23 cellular contexts compared by ENCODE assay signal in the genomic region with DNA sequence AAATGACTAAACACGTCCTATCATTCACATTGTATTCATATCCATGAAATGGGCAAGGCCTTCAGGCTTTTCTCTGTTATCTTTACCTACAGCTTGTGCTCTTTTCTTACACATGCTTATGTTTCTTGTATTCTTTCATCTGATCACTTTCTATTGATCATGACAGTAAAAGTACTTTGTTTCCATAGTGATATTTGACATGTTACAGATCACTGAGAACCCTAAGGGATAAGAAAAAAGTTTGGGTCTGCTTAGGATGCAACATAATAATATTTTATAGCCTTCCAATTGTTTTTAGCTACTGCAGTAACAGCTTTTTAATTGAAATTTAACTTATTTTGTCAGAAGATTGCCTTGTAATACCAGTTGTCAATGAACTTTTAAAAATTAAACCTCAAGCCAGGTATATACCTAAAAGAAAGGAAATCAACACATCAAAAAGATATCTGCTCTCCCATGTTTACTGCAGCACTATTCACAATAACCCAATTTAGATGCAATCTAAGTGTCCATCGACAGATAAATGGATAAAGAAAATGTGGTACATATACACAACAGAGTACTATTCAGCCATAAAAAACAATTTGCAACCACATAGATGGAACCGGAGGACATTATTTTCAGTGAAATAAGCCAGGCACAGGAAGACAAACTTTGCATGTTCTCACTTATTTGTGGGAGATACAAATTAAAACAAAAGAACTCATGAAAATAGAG. TPM values are rescaled to one million over a fixed set of nuclear protein-coding genes. Genes with fewer than 3 reads are reported as not detected.
A peak's percentile ranks its signal among the peaks of the same experiment; 100 is the strongest.
DNase-seq lines count a peak whose midpoint lies in the region; ATAC-seq, FAIRE-seq and TF ChIP-seq lines count a peak whose summit lies in the region.
"Had no signal": no experiment of that assay in that cellular context is flagged by ENCODE, and none has a peak within 500 bp of the region (broad histone marks: within the 10 kb centered on the region; RNA-seq: fewer than 3 reads in every experiment).

No MANE protein-coding gene starts in this region.

- ATAC-seq in K562 = no peak
- ATAC-seq in HG02798 (IDR thresholded peaks at IDR 0.05; ENCODE audit: poor library complexity, unreplicated experiment) = no peak

- H3K27me3 ChIP-seq in Karpas-422 (ENCODE audit: low read length) (no peaks in the 10 kb centered on the region), K562 (ENCODE audit: control insufficient read depth in 2 of 2, insufficient read depth in 2 of 2, low read length in 2 of 2) (no peaks in the 10 kb centered on the region)

- peaks cover 4% of the 10 kb centered on the region for H3K36me3 Mint-ChIP-seq in neural crest cell (ENCODE audit: low read depth)
- H3K36me3 Mint-ChIP-seq in chondrocyte (ENCODE audit: low read depth) = no peaks in the 10 kb centered on the region

- H3K9me3 Mint-ChIP-seq in neural crest cell = peaks cover 4% of the 10 kb centered on the region
- no peaks in the 10 kb centered on the region for H3K9me3 Mint-ChIP-seq in chondrocyte (ENCODE audit: low read depth)
- H3K9me3 Mint-ChIP-seq: CD4-positive, alpha-beta memory T cell had no signal

- H3K27ac ChIP-seq in Karpas-422 (ENCODE audit: low read length) (no peak overlapping the region), K562 (ENCODE audit: extremely low read depth, low read depth, low read length) (no peak overlapping the region)

- intact Hi-C loops in K562 (cut with micrococcal nuclease) = no loop called here

- DNase-seq in Karpas-422 (no peak), K562 (ENCODE audit: extremely low read depth in 1 of 4, low spot score in 3 of 4) (no peak), neural crest cell (ENCODE audit: low read depth, low spot score) (no peak), chondrocyte (ENCODE audit: low spot score) (no peak), NCI-H524 (lab: John Stamatoyannopoulos, UW) (no peak)
- DNase-seq: C1 segment of cervical spinal cord; Calu3; CD4-positive, alpha-beta memory T cell; COR-L47; DMS53; DMS79 treated with DMSO at 0.1 percent for 48 hours; GF-D8; H7; HCEC 1CT had no signal

- no peak for FAIRE-seq in K562 (lab: Jason Lieb, UNC)
- FAIRE-seq: GM12891, GM18507, H1 had no signal

- H3K4me3 Mint-ChIP-seq in neural crest cell (peak overlapping the region; percentile 17), chondrocyte (ENCODE audit: unreplicated experiment) (no peak overlapping the region)
- H3K4me3 Mint-ChIP-seq: CD4-positive, alpha-beta memory T cell had no signal

- H3K9ac ChIP-seq in Karpas-422 (ENCODE audit: low read length) (no peak overlapping the region), K562 (ENCODE audit: insufficient read depth in 1 of 2, low read depth in 2 of 2, low read length in 2 of 2) (no peak overlapping the region)

- TF ChIP-seq CTCF in K562 (IDR thresholded peaks at IDR 0.05 in 2 of 3, conservative IDR thresholded peaks at IDR 0.05 in 1 of 3; ENCODE audit: insufficient read depth in 2 of 3, low read depth in 1 of 3, low read length in 3 of 3) = no peak
- no peak for TF ChIP-seq CTCF in neural crest cell (conservative IDR thresholded peaks at IDR 0.05)
- no peak for TF ChIP-seq CTCF in chondrocyte (IDR thresholded peaks at IDR 0.05)

- no peak overlapping the region for H3K4me2 ChIP-seq in Karpas-422 (ENCODE audit: low read depth, low read length, poor library complexity, severe bottlenecking)
- no peak overlapping the region for H3K4me2 ChIP-seq in K562 (ENCODE audit: insufficient read depth, low read length)

- H3K36me3 ChIP-seq in Karpas-422 (ENCODE audit: insufficient read depth, low read length) (no peaks in the 10 kb centered on the region), K562 (ENCODE audit: control insufficient read depth, insufficient read depth, low read length) (no peaks in the 10 kb centered on the region)

- TF ChIP-seq RAD21 in K562 (CRISPR knock-in tag; conservative IDR thresholded peaks at IDR 0.05 in 1 of 2, IDR thresholded peaks at IDR 0.05 in 1 of 2) = no peak

- no peaks in the 10 kb centered on the region for H3K9me1 ChIP-seq in K562 (ENCODE audit: control insufficient read depth, insufficient read depth, low read length)

- CTCF ChIA-PET in K562 (lab: Yijun Ruan, JAX; ENCODE audit: low intra/inter-chr PET ratio) = no interaction called here

- peaks cover 3% of the 10 kb centered on the region for H3K27me3 Mint-ChIP-seq in neural crest cell (ENCODE audit: low read depth)
- H3K27me3 Mint-ChIP-seq in chondrocyte (ENCODE audit: low read depth) = peaks cover 23% of the 10 kb centered on the region

- POLR2A ChIA-PET in K562 (lab: Yijun Ruan, JAX) = no interaction called here

- H4K20me1 ChIP-seq in Karpas-422 (ENCODE audit: insufficient read depth, low read depth, low read length) = no peaks in the 10 kb centered on the region
- no peaks in the 10 kb centered on the region for H4K20me1 ChIP-seq in K562 (replicated peaks; ENCODE audit: control insufficient read depth, insufficient read depth, low read length)

- H3K4me1 Mint-ChIP-seq in neural crest cell (peaks cover 9% of the 10 kb centered on the region), chondrocyte (ENCODE audit: low read depth) (peaks cover 10% of the 10 kb centered on the region)

- H3K4me3 ChIP-seq in Karpas-422 (ENCODE audit: low read length) = no peak overlapping the region
- no peak overlapping the region for H3K4me3 ChIP-seq in K562

- H3K9me3 ChIP-seq in Karpas-422 (ENCODE audit: low read length) = no peaks in the 10 kb centered on the region
- no peaks in the 10 kb centered on the region for H3K9me3 ChIP-seq in K562 (replicated peaks; ENCODE audit: control insufficient read depth, insufficient read depth, low read depth, low read length)

- no peaks in the 10 kb centered on the region for H3K9me2 ChIP-seq in Karpas-422 (replicated peaks; ENCODE audit: insufficient read depth, low read length)

- no peak for TF ChIP-seq POLR2A in K562 (conservative IDR thresholded peaks at IDR 0.05)

- H3K4me1 ChIP-seq in Karpas-422 (ENCODE audit: low read length) = peaks cover 4% of the 10 kb centered on the region
- peaks cover 0 to 3% of the 10 kb centered on the region in 2 experiments; a peak in 3 of 5 replicates for H3K4me1 ChIP-seq in K562 (replicated peaks in 1 of 2; ENCODE audit: control insufficient read depth in 2 of 2, insufficient read depth in 2 of 2, low read length in 2 of 2)

- H3K79me2 ChIP-seq in Karpas-422 (ENCODE audit: low read length) = peaks cover 9% of the 10 kb centered on the region
- H3K79me2 ChIP-seq in K562 (ENCODE audit: control insufficient read depth, insufficient read depth, low read length) = peaks cover 9% of the 10 kb centered on the region

- H3K27ac Mint-ChIP-seq in neural crest cell (ENCODE audit: unreplicated experiment) (no peak overlapping the region), chondrocyte (ENCODE audit: unreplicated experiment) (no peak overlapping the region)
- H3K27ac Mint-ChIP-seq: CD4-positive, alpha-beta memory T cell had no signal

- WGBS in K562 (ENCODE audit: insufficient coverage, low coverage, missing lambda C conversion rate) = 26% methylated on average over 3 of the region's 3 CpGs

- TF ChIP-seq EP300 in K562 (IDR thresholded peaks at IDR 0.05; ENCODE audit: low read length) = no peak

- BruUV-seq in K562 (replicated peaks; lab: Mats Ljungman, UMichigan) = no TSS peak

- H2AFZ ChIP-seq in Karpas-422 (ENCODE audit: low read length) = peak overlapping the region; percentile 33; the same call in 1 of the 2 replicates
- no peak overlapping the region for H2AFZ ChIP-seq in K562 (ENCODE audit: low read depth, low read length)

- in situ Hi-C loops in K562 (cut with MboI) = no loop called here

RNA-seq across cellular contexts. Expression of a gene that starts 3.0 kb away (rescaled TPM):
- 14.2 and 15.2 TPM in 2 replicates for total RNA-seq in Karpas-422 (2014; rRNA removed; shearing (Covaris generic); ENCODE audit: low replicate concordance)
- total RNA-seq in K562 (2011; cell fraction: chromatin; rRNA removed; ENCODE audit: low replicate concordance) = 9.5 and 33.5 TPM in 2 replicates
- total RNA-seq in K562 (2011; cell fraction: nucleolus; rRNA removed) = 4.7 and 6.8 TPM in 2 replicates
- 18.8 and 37.2 TPM in 2 replicates for total RNA-seq in K562 (2011; cell fraction: nucleoplasm; rRNA removed)
- total RNA-seq in K562 (2014; rRNA removed) = 8.3 and 9.1 TPM in 2 replicates
- 15.1 and 17.1 TPM in 2 replicates for total RNA-seq in K562 (2014; rRNA removed; fragmentation: Illumina TruSeq; extraction: Trizol)
- total RNA-seq in K562 (2015; rRNA removed; fragmentation: Illumina TruSeq; extraction: Trizol) = 11.4 and 12.3 TPM in 2 replicates
- total RNA-seq in K562 (2021) = 13.7 and 13.9 TPM in 2 replicates
- 15.6 and 18.0 TPM in 2 replicates for polyA plus RNA-seq in K562 (2011; rRNA removed)
- polyA plus RNA-seq in K562 (2011; cell fraction: cytosol; rRNA removed) = 2.1 and 5.6 TPM in 2 replicates
- polyA plus RNA-seq in K562 (2011; cell fraction: nucleus; rRNA removed) = 9.5 and 13.0 TPM in 2 replicates
- 10.9 and 11.1 TPM in 2 replicates for polyA plus RNA-seq in K562 (2012)
- 11.8 and 12.2 TPM in 2 replicates for polyA plus RNA-seq in K562 (2014; fragmentation: Illumina TruSeq; extraction: Trizol)
- 10 to 100 TPM; 51.0 to 53.7 TPM for polyA plus RNA-seq in K562 (2014; fragmentation: Nextera tagmentation; extraction: Ambion mirVana)
- 15.3 and 18.5 TPM in 2 replicates for polyA plus RNA-seq in K562 (2014; rRNA removed)
- polyA minus RNA-seq in K562 (2011; rRNA and poly(A)+ RNA removed) = 9.7 and 13.3 TPM in 2 replicates
- polyA minus RNA-seq in K562 (2011; cell fraction: cytosol; rRNA and poly(A)+ RNA removed) = 2.4 and 5.2 TPM in 2 replicates
- polyA minus RNA-seq in K562 (2011; cell fraction: nucleus; rRNA and poly(A)+ RNA removed) = 9.7 and 18.2 TPM in 2 replicates
- total RNA-seq in neural crest cell = 13.5 and 17.4 TPM in 2 replicates
- 5.5 to 9.6 TPM (median 8.7 TPM) in 3 replicates for total RNA-seq in chondrocyte

RNA-seq across cellular contexts. Expression of a gene that starts 9.6 kb away (rescaled TPM):
- not detected in 2 replicates for total RNA-seq in Karpas-422 (2014; rRNA removed; shearing (Covaris generic); ENCODE audit: low replicate concordance)
- not detected in 2 replicates for total RNA-seq in K562 (2011; cell fraction: chromatin; rRNA removed; ENCODE audit: low replicate concordance)
- total RNA-seq in K562 (2011; cell fraction: nucleolus; rRNA removed) = not detected in 2 replicates
- not detected in 2 replicates for total RNA-seq in K562 (2011; cell fraction: nucleoplasm; rRNA removed)
- not detected in 2 replicates for total RNA-seq in K562 (2014; rRNA removed)
- total RNA-seq in K562 (2014; rRNA removed; fragmentation: Illumina TruSeq; extraction: Trizol) = 0.11 TPM in 1 of 2 replicates, not detected in the other
- not detected in 2 replicates for total RNA-seq in K562 (2015; rRNA removed; fragmentation: Illumina TruSeq; extraction: Trizol)
- 0.25 TPM in 1 of 2 replicates, not detected in the other for total RNA-seq in K562 (2021)
- polyA plus RNA-seq in K562 (2011; rRNA removed) = 0.04 and 0.05 TPM in 2 replicates
- polyA plus RNA-seq in K562 (2011; cell fraction: cytosol; rRNA removed) = not detected in 2 replicates
- not detected in 2 replicates for polyA plus RNA-seq in K562 (2011; cell fraction: nucleus; rRNA removed)
- 0.03 and 0.18 TPM in 2 replicates for polyA plus RNA-seq in K562 (2012)
- polyA plus RNA-seq in K562 (2014; fragmentation: Illumina TruSeq; extraction: Trizol) = not detected in 2 replicates
- polyA plus RNA-seq in K562 (2014; fragmentation: Nextera tagmentation; extraction: Ambion mirVana) = under 1 TPM; 0.08 to 0.24 TPM
- 0.21 TPM in 1 of 2 replicates, not detected in the other for polyA plus RNA-seq in K562 (2014; rRNA removed)
- polyA minus RNA-seq in K562 (2011; rRNA and poly(A)+ RNA removed) = not detected in 2 replicates
- not detected in 2 replicates for polyA minus RNA-seq in K562 (2011; cell fraction: cytosol; rRNA and poly(A)+ RNA removed)
- polyA minus RNA-seq in K562 (2011; cell fraction: nucleus; rRNA and poly(A)+ RNA removed) = not detected in 2 replicates
- total RNA-seq in neural crest cell = 2.5 and 3.1 TPM in 2 replicates
- total RNA-seq in chondrocyte = 0.67 to 0.77 TPM in 2 of 3 replicates, not detected in the other
- total RNA-seq: A172; A673; Calu3; CD4-positive, alpha-beta memory T cell; Daoy; G401 had no signal
- polyA plus RNA-seq: BJ had no signal

RNA-seq across cellular contexts. Expression of a gene that starts 25.2 kb away (rescaled TPM):
- 3.1 and 3.8 TPM in 2 replicates for total RNA-seq in Karpas-422 (2014; rRNA removed; shearing (Covaris generic); ENCODE audit: low replicate concordance)
- total RNA-seq in K562 (2011; cell fraction: chromatin; rRNA removed; ENCODE audit: low replicate concordance) = 8.6 and 34.7 TPM in 2 replicates
- 5.0 and 7.0 TPM in 2 replicates for total RNA-seq in K562 (2011; cell fraction: nucleolus; rRNA removed)
- total RNA-seq in K562 (2011; cell fraction: nucleoplasm; rRNA removed) = 15.1 and 32.7 TPM in 2 replicates
- total RNA-seq in K562 (2014; rRNA removed) (2.9 and 3.0 TPM in 2 replicates), K562 (2014; rRNA removed; fragmentation: Illumina TruSeq; extraction: Trizol) (4.7 and 4.8 TPM in 2 replicates), K562 (2015; rRNA removed; fragmentation: Illumina TruSeq; extraction: Trizol) (4.0 and 4.8 TPM in 2 replicates), K562 (2021) (1.4 and 1.8 TPM in 2 replicates), neural crest cell (3.5 and 4.5 TPM in 2 replicates), chondrocyte (1.2 to 3.3 TPM (median 1.7 TPM) in 3 replicates)
- polyA plus RNA-seq in K562 (2011; rRNA removed) (1.4 and 1.5 TPM in 2 replicates), K562 (2014; fragmentation: Illumina TruSeq; extraction: Trizol) (1.4 and 1.5 TPM in 2 replicates), K562 (2014; fragmentation: Nextera tagmentation; extraction: Ambion mirVana) (under 1 TPM; 0.67 to 0.92 TPM), K562 (2014; rRNA removed) (1.7 and 2.1 TPM in 2 replicates)
- polyA plus RNA-seq in K562 (2011; cell fraction: cytosol; rRNA removed) = 0.22 and 0.24 TPM in 2 replicates
- polyA plus RNA-seq in K562 (2011; cell fraction: nucleus; rRNA removed) = 4.1 and 4.8 TPM in 2 replicates
- polyA plus RNA-seq in K562 (2012) = 1.2 and 2.1 TPM in 2 replicates
- polyA minus RNA-seq in K562 (2011; rRNA and poly(A)+ RNA removed) = 5.0 and 7.7 TPM in 2 replicates
- polyA minus RNA-seq in K562 (2011; cell fraction: cytosol; rRNA and poly(A)+ RNA removed) = 0.67 TPM in 1 of 2 replicates, not detected in the other
- 4.7 and 8.1 TPM in 2 replicates for polyA minus RNA-seq in K562 (2011; cell fraction: nucleus; rRNA and poly(A)+ RNA removed)
